1 cellular context compared by ENCODE assay signal in genomic region chr17:10492004-10492403, GRCh38.
TF ChIP-seq lines count a peak whose summit lies in the region.

No MANE protein-coding gene starts in this region.

TF ChIP-seq in GM23338, 12 proteins besides CTCF, POLR2A, EP300 and RAD21 (continued from another document):
- TF ChIP-seq REST (IDR thresholded peaks at IDR 0.05; ENCODE audit: unreplicated experiment) = no peak
